ENCODE assay signal across 16 cellular contexts in the genomic region with DNA sequence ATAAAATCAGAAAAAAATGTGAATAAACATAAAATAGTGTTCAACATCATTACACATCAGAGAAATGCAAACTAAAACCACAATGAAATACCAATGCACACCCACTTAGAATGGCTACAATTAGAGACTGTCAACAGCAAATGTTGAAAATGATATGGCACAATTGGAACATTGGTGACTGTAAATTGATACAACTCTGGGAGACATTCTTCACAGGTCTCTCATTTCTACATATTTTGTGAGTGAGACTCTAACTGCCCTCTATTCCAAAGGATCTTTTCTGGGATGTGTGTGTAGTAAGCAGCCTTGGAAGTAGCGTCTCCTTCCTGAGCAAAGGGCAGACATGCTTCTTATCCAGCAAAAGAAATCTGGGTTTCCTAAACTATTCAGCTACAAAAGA.
"Had no signal": no experiment of that assay in that cellular context is flagged by ENCODE, and none has a peak within 500 bp of the region (broad histone marks: within the 10 kb centered on the region; RNA-seq: fewer than 3 reads in every experiment).

No MANE protein-coding gene starts in this region.

- ATAC-seq: activated CD8-positive, alpha-beta memory T cell treated with anti-CD3 and anti-CD28 coated beads, Interleukin-2, amount 10 ng/mL, durations not matched to agents 7 days and 5 days; left cardiac atrium; lower lobe of right lung; pancreas had no signal

- H3K27ac Mint-ChIP-seq: activated CD8-positive, alpha-beta memory T cell treated with anti-CD3 and anti-CD28 coated beads, Interleukin-2, amount 10 ng/mL, durations not matched to agents 7 days and 5 days; activated naive CD8-positive, alpha-beta T cell treated with anti-CD3 and anti-CD28 coated beads for 36 hours; activated T-cell treated with anti-CD3 and anti-CD28 coated beads, Interleukin-2, amount 50 U/mL, for 24 hours; neural progenitor cell; T-helper 2 cell treated with Interferon-gamma antibody and Interleukin-4, amounts not matched to agents 5 μg/mL and 100 μg/mL, for 36 hours had no signal

- H3K9me3 ChIP-seq: lower lobe of right lung, pancreas had no signal

- H3K9me3 Mint-ChIP-seq: activated naive CD8-positive, alpha-beta T cell treated with anti-CD3 and anti-CD28 coated beads for 36 hours; activated T-cell treated with anti-CD3 and anti-CD28 coated beads, Interleukin-2, amount 50 U/mL, for 24 hours; T-helper 2 cell treated with Interferon-gamma antibody and Interleukin-4, amounts not matched to agents 5 μg/mL and 100 μg/mL, for 36 hours had no signal

- H3K27ac ChIP-seq: coronary artery, lower lobe of right lung, neural progenitor cell, pancreas, skin epidermis had no signal

- H3K4me3 Mint-ChIP-seq: activated CD8-positive, alpha-beta memory T cell treated with anti-CD3 and anti-CD28 coated beads, Interleukin-2, amount 10 ng/mL, durations not matched to agents 7 days and 5 days; activated naive CD8-positive, alpha-beta T cell treated with anti-CD3 and anti-CD28 coated beads for 36 hours; activated T-cell treated with anti-CD3 and anti-CD28 coated beads, Interleukin-2, amount 50 U/mL, for 24 hours; neural progenitor cell; T-helper 2 cell treated with Interferon-gamma antibody and Interleukin-4, amounts not matched to agents 5 μg/mL and 100 μg/mL, for 36 hours had no signal

- H3K4me2 ChIP-seq: neural progenitor cell had no signal

- H2AFZ ChIP-seq: neural progenitor cell had no signal

- FAIRE-seq: pancreas had no signal

- DNase-seq: activated CD4-positive, alpha-beta T cell treated with anti-CD3 and anti-CD28 coated beads for 1 hour; activated CD4-positive, alpha-beta T cell treated with anti-CD3 and anti-CD28 coated beads, Interleukin-2, amount 50 U/mL, for 48 hours; activated CD8-positive, alpha-beta memory T cell treated with anti-CD3 and anti-CD28 coated beads, Interleukin-2, amount 10 ng/mL, durations not matched to agents 7 days and 5 days; activated gamma-delta T cell; activated naive CD8-positive, alpha-beta T cell treated with anti-CD3 and anti-CD28 coated beads for 36 hours; activated T-cell treated with anti-CD3 and anti-CD28 coated beads, Interleukin-2, amount 50 U/mL, for 24 hours; aorta; effector memory CD4-positive, alpha-beta T cell; left cardiac atrium; lower lobe of right lung; midbrain; pancreas had no signal

- H3K27me3 Mint-ChIP-seq: activated CD8-positive, alpha-beta memory T cell treated with anti-CD3 and anti-CD28 coated beads, Interleukin-2, amount 10 ng/mL, durations not matched to agents 7 days and 5 days; activated naive CD8-positive, alpha-beta T cell treated with anti-CD3 and anti-CD28 coated beads for 36 hours; activated T-cell treated with anti-CD3 and anti-CD28 coated beads, Interleukin-2, amount 50 U/mL, for 24 hours had no signal

- H3K4me3 ChIP-seq: coronary artery, lower lobe of right lung, neural progenitor cell, pancreas, skin epidermis had no signal

- H3K27me3 ChIP-seq: neural progenitor cell, pancreas had no signal

- H3K9ac ChIP-seq: neural progenitor cell had no signal

- H3K36me3 Mint-ChIP-seq: activated CD8-positive, alpha-beta memory T cell treated with anti-CD3 and anti-CD28 coated beads, Interleukin-2, amount 10 ng/mL, durations not matched to agents 7 days and 5 days; activated naive CD8-positive, alpha-beta T cell treated with anti-CD3 and anti-CD28 coated beads for 36 hours; neural progenitor cell had no signal

- H3K4me1 ChIP-seq: lower lobe of right lung, neural progenitor cell, pancreas had no signal

- H3K36me3 ChIP-seq: lower lobe of right lung, neural progenitor cell, pancreas had no signal

- H3K4me1 Mint-ChIP-seq: activated CD8-positive, alpha-beta memory T cell treated with anti-CD3 and anti-CD28 coated beads, Interleukin-2, amount 10 ng/mL, durations not matched to agents 7 days and 5 days; activated naive CD8-positive, alpha-beta T cell treated with anti-CD3 and anti-CD28 coated beads for 36 hours had no signal
